ENCODE assay signal across 19 cellular contexts in genomic region chr18:10056506-10056905, GRCh38.
DNase-seq lines count a peak whose midpoint lies in the region; ATAC-seq, FAIRE-seq and TF ChIP-seq lines count a peak whose summit lies in the region.
"Had no signal": no experiment of that assay in that cellular context is flagged by ENCODE, and none has a peak within 500 bp of the region (broad histone marks: within the 10 kb centered on the region; RNA-seq: fewer than 3 reads in every experiment).

No MANE protein-coding gene starts in this region.

- 100% methylated on average over 6 of the region's 12 CpGs; no CpG with 5 or more reads in 1 of the 2 experiments for WGBS in IMR-90 (ENCODE audit: extremely low coverage in 2 of 2, insufficient read length in 1 of 2), 2 experiments
- 96% methylated on average over 12 of the region's 12 CpGs for WGBS in smooth muscle cell (ENCODE audit: low lambda C conversion rate)

- FAIRE-seq in endothelial cell of umbilical vein (lab: Jason Lieb, UNC), result no peak
- FAIRE-seq: D721Med, H1 had no signal

- H3K18ac ChIP-seq in IMR-90 (ENCODE audit: low read depth, low read length), result peak overlapping the region; percentile 95

- no peak for ATAC-seq in IMR-90 (ENCODE audit: low read depth)
- no peak for ATAC-seq in left lobe of liver
- ATAC-seq: CD8-positive, alpha-beta T cell had no signal

- BruUV-seq in IMR-90 (replicated peaks; lab: Mats Ljungman, UMichigan) (no TSS peak), endothelial cell of umbilical vein (replicated peaks; lab: Mats Ljungman, UMichigan) (no TSS peak)

- H2BK15ac ChIP-seq in IMR-90 (ENCODE audit: low read depth, low read length), result peak overlapping the region; percentile 97; the same call in 2 of the 3 replicates

- H3K79me2 ChIP-seq in endothelial cell of umbilical vein (ENCODE audit: control insufficient read depth, insufficient read depth, low read length) (no peaks in the 10 kb centered on the region), smooth muscle cell (ENCODE audit: low read depth) (no peaks in the 10 kb centered on the region)

- H4K91ac ChIP-seq in IMR-90 (ENCODE audit: insufficient read depth, low read depth, low read length), result peak overlapping the region; percentile 97

- peaks cover 31% of the 10 kb centered on the region for H3F3A ChIP-seq in smooth muscle cell (ENCODE audit: low read depth)

- H2AK9ac ChIP-seq in IMR-90 (replicated peaks; ENCODE audit: low read depth, low read length, poor library complexity), result peak overlapping the region; percentile 22

- no peaks in the 10 kb centered on the region for H3K36me3 ChIP-seq in IMR-90 (ENCODE audit: control insufficient read depth, insufficient read depth, low read length)
- H3K36me3 ChIP-seq in endothelial cell of umbilical vein (ENCODE audit: control insufficient read depth in 2 of 2, extremely low read depth in 1 of 2, insufficient read depth in 2 of 2, low read length in 2 of 2), result no peaks in the 10 kb centered on the region
- H3K36me3 ChIP-seq in smooth muscle cell (ENCODE audit: low read depth), result no peaks in the 10 kb centered on the region
- H3K36me3 ChIP-seq: BE2C, SJCRH30 had no signal

- H3K79me1 ChIP-seq in IMR-90 (ENCODE audit: low read depth in 1 of 2, low read length in 2 of 2), result 0 out of 4 replicates have a peak, but pooled peaks cover 0 to 5% of the 10 kb centered on the region in 2 experiments

- no peak overlapping the region for H3K56ac ChIP-seq in IMR-90 (ENCODE audit: extremely low read depth, insufficient read depth, low read length)

- H3K27ac ChIP-seq in IMR-90 (ENCODE audit: insufficient read depth, low read length) (no peak overlapping the region), endothelial cell of umbilical vein (ENCODE audit: insufficient read depth, low read depth, low read length) (peak overlapping the region; percentile 96), smooth muscle cell (ENCODE audit: low read depth) (peak overlapping the region; percentile 96)
- H3K27ac ChIP-seq: HL-60, SJCRH30 had no signal

- TF ChIP-seq CTCF in IMR-90 (conservative IDR thresholded peaks at IDR 0.05; ENCODE audit: low read depth, low read length) (no peak), endothelial cell of umbilical vein (IDR thresholded peaks at IDR 0.05; ENCODE audit: extremely low read depth in 1 of 2, insufficient read depth in 1 of 2, low read depth in 1 of 2, low read length in 2 of 2) (no peak), smooth muscle cell (IDR thresholded peaks at IDR 0.05; ENCODE audit: borderline replicate concordance, insufficient read depth, poor library complexity, severe bottlenecking) (no peak)

- peak overlapping the region; percentile 18 for H2BK5ac ChIP-seq in IMR-90 (ENCODE audit: low read depth, low read length, poor library complexity, severe bottlenecking)

- H3K4me3 ChIP-seq in IMR-90 (ENCODE audit: insufficient read depth, low read depth, low read length), result no peak overlapping the region
- H3K4me3 ChIP-seq in endothelial cell of umbilical vein (replicated peaks in 1 of 3; ENCODE audit: insufficient read depth in 1 of 3, low read depth in 1 of 3, low read length in 3 of 3), result no peak overlapping the region
- H3K4me3 ChIP-seq in smooth muscle cell, result no peak overlapping the region
- H3K4me3 ChIP-seq: PC-9, SJCRH30 had no signal

- CTCF ChIA-PET in IMR-90 (lab: Yijun Ruan, JAX), result no interaction called here
- CTCF ChIA-PET in endothelial cell of umbilical vein (lab: Charles Lee), result interaction anchor here (1.5 kb wide), 1 partner anchor 464 kb away, joined by 3 read pairs; no protein-coding TSS in a partner anchor

- POLR2A ChIA-PET in IMR-90 (lab: Charles Lee; ENCODE audit: unreplicated experiment) (interaction anchor here (0.6 kb wide), 1 partner anchor 277 kb away, joined by 3 read pairs; no protein-coding TSS in a partner anchor), endothelial cell of umbilical vein (lab: Charles Lee) (no interaction called here)

- no peaks in the 10 kb centered on the region for H3K27me3 ChIP-seq in IMR-90 (ENCODE audit: control insufficient read depth, insufficient read depth, low read length)
- H3K27me3 ChIP-seq in endothelial cell of umbilical vein (ENCODE audit: control insufficient read depth in 2 of 2, insufficient read depth in 2 of 2, low read length in 2 of 2), result no peaks in the 10 kb centered on the region
- H3K27me3 ChIP-seq in smooth muscle cell (ENCODE audit: low read depth), result no peaks in the 10 kb centered on the region
- H3K27me3 ChIP-seq: BE2C, SJCRH30 had no signal

- peak overlapping the region; percentile 99 for H3K4ac ChIP-seq in IMR-90 (ENCODE audit: low read depth, low read length)

- H3K9ac ChIP-seq in IMR-90 (ENCODE audit: low read depth, low read length), result no peak overlapping the region
- no peak overlapping the region for H3K9ac ChIP-seq in endothelial cell of umbilical vein (replicated peaks; ENCODE audit: extremely low read depth, insufficient read depth, low read length)
- no peak overlapping the region for H3K9ac ChIP-seq in smooth muscle cell (ENCODE audit: low read depth)

- no peak for DNase-seq in IMR-90
- no peak for DNase-seq in endothelial cell of umbilical vein (ENCODE audit: low read depth, low spot score)
- DNase-seq in smooth muscle cell (lab: John Stamatoyannopoulos, UW; ENCODE audit: unreplicated experiment), result no peak
- no peak for DNase-seq in activated naive CD4-positive, alpha-beta T cell treated with anti-CD3 and anti-CD28 coated beads, Interleukin-2, amount 50 U/mL, for 16 hours
- DNase-seq in A172 (ENCODE audit: low spot score), result no peak
- DNase-seq in left lobe of liver (ENCODE audit: low spot score), result no peak
- DNase-seq in glomerular visceral epithelial cell (ENCODE audit: extremely low spot score), result no peak
- DNase-seq: BE2C; CD8-positive, alpha-beta T cell; DMS79; NCI-H1417; NCI-H187 treated with DMSO at 0.1 percent for 48 hours; NCI-H345; NCI-H526; PC-9; SJCRH30 had no signal

- H3K9me3 ChIP-seq in IMR-90 (ENCODE audit: control insufficient read depth, insufficient read depth, low read length), result no peaks in the 10 kb centered on the region
- H3K9me3 ChIP-seq in endothelial cell of umbilical vein (replicated peaks; ENCODE audit: control insufficient read depth, insufficient read depth, low read length), result no peaks in the 10 kb centered on the region
- H3K9me3 ChIP-seq in smooth muscle cell (replicated peaks; ENCODE audit: low read depth), result no peaks in the 10 kb centered on the region
- H3K9me3 ChIP-seq: BE2C, SJCRH30 had no signal

- TF ChIP-seq POLR2A in IMR-90 (IDR thresholded peaks at IDR 0.05; ENCODE audit: low read depth, low read length), result no peak
- TF ChIP-seq POLR2A in endothelial cell of umbilical vein (IDR thresholded peaks at IDR 0.05; ENCODE audit: low read depth, low read length), result no peak

- intact Hi-C loops in IMR-90 (cut with micrococcal nuclease), result loop anchor here (5.0 kb wide), 1 partner anchor 466 kb away; no protein-coding TSS in a partner anchor
- intact Hi-C loops in endothelial cell of umbilical vein (cut with micrococcal nuclease), result loop anchor here (5.0 kb wide), 2 partner anchors 76 to 216 kb away; no protein-coding TSS in a partner anchor

- TF ChIP-seq RAD21 in IMR-90 (IDR thresholded peaks at IDR 0.05; ENCODE audit: low read length), result no peak

- peak overlapping the region; percentile 88 for H3K14ac ChIP-seq in IMR-90 (replicated peaks; ENCODE audit: low read depth, low read length)

- peaks cover 31% of the 10 kb centered on the region for H3K9me1 ChIP-seq in IMR-90 (ENCODE audit: insufficient read depth, low read length)
- H3K9me1 ChIP-seq in endothelial cell of umbilical vein (replicated peaks; ENCODE audit: control insufficient read depth, extremely low read depth, insufficient read depth, low read length), result no peaks in the 10 kb centered on the region

- H3K23ac ChIP-seq in IMR-90 (ENCODE audit: low read depth, low read length), result no peak overlapping the region; the same call in 1 of the 2 replicates

- peak overlapping the region; percentile 95 for H2BK20ac ChIP-seq in IMR-90 (ENCODE audit: low read depth, low read length)

- peaks cover 38% of the 10 kb centered on the region for H3K4me1 ChIP-seq in IMR-90 (ENCODE audit: control insufficient read depth, insufficient read depth, low read length)
- H3K4me1 ChIP-seq in endothelial cell of umbilical vein (ENCODE audit: control insufficient read depth, extremely low read depth, insufficient read depth, low read length), result peaks cover 58% of the 10 kb centered on the region
- peaks cover 28% of the 10 kb centered on the region for H3K4me1 ChIP-seq in smooth muscle cell (ENCODE audit: low read depth)
- H3K4me1 ChIP-seq: BE2C had no signal

- peak overlapping the region; percentile 98 for H2AK5ac ChIP-seq in IMR-90 (ENCODE audit: low read depth, low read length)

- in situ Hi-C loops in IMR-90 (cut with MboI; ENCODE audit: low sequenced_read_pairs), result no loop called here

- H4K8ac ChIP-seq in IMR-90 (ENCODE audit: low read depth in 2 of 2, low read length in 2 of 2), result peak overlapping the region; percentile 81 to 93; a peak in 3 of 4 replicates

- H2AFZ ChIP-seq in IMR-90 (replicated peaks; ENCODE audit: low read length, poor library complexity) (no peak overlapping the region), endothelial cell of umbilical vein (ENCODE audit: low read depth, low read length) (no peak overlapping the region), smooth muscle cell (ENCODE audit: low read depth) (no peak overlapping the region)
- H2AFZ ChIP-seq: PC-9 had no signal

- dilution Hi-C loops in IMR-90 (cut with HindIII; ENCODE audit: low sequenced_read_pairs, unreplicated experiment), result no loop called here
- dilution Hi-C loops in endothelial cell of umbilical vein (cut with MboI; ENCODE audit: extremely low pct_ligation_motif_present, low sequenced_read_pairs), result no loop called here

- H4K5ac ChIP-seq in IMR-90 (ENCODE audit: low read depth, low read length), result no peak overlapping the region

- H4K20me1 ChIP-seq in IMR-90 (ENCODE audit: insufficient read depth, low read length) (peaks cover 2% of the 10 kb centered on the region; the same call in 1 of the 2 replicates), endothelial cell of umbilical vein (replicated peaks; ENCODE audit: control insufficient read depth, extremely low read depth, insufficient read depth, low read length) (no peaks in the 10 kb centered on the region), smooth muscle cell (ENCODE audit: low read depth) (no peaks in the 10 kb centered on the region)

- H3K4me2 ChIP-seq in IMR-90 (ENCODE audit: low read depth, low read length), result no peak overlapping the region
- no peak overlapping the region for H3K4me2 ChIP-seq in endothelial cell of umbilical vein (ENCODE audit: insufficient read depth, low read length)
- no peak overlapping the region for H3K4me2 ChIP-seq in smooth muscle cell

- H2BK120ac ChIP-seq in IMR-90 (ENCODE audit: low read depth, low read length), result peak overlapping the region; percentile 99

TF ChIP-seq in IMR-90, 13 proteins besides CTCF, POLR2A, EP300 and RAD21 (continues in another document):
- no peak for TF ChIP-seq RFX5 (IDR thresholded peaks at IDR 0.05; ENCODE audit: low read depth, low read length)
- TF ChIP-seq MXI1 (IDR thresholded peaks at IDR 0.05; ENCODE audit: borderline replicate concordance, low read depth, low read length), result no peak
- TF ChIP-seq CHD1 (IDR thresholded peaks at IDR 0.05; ENCODE audit: low read depth, low read length), result no peak

TF ChIP-seq in endothelial cell of umbilical vein, 7 proteins besides CTCF, POLR2A, EP300 and RAD21 (continues in another document):
- TF ChIP-seq FOS (IDR thresholded peaks at IDR 0.05; ENCODE audit: borderline replicate concordance, insufficient read depth, low read length) (no peak), GATA2 (IDR thresholded peaks at IDR 0.05; ENCODE audit: insufficient read depth, insufficient read length, low read depth, low read length) (no peak)
